Comparison of ENCODE assay signal across 14 cellular contexts in the genomic region with DNA sequence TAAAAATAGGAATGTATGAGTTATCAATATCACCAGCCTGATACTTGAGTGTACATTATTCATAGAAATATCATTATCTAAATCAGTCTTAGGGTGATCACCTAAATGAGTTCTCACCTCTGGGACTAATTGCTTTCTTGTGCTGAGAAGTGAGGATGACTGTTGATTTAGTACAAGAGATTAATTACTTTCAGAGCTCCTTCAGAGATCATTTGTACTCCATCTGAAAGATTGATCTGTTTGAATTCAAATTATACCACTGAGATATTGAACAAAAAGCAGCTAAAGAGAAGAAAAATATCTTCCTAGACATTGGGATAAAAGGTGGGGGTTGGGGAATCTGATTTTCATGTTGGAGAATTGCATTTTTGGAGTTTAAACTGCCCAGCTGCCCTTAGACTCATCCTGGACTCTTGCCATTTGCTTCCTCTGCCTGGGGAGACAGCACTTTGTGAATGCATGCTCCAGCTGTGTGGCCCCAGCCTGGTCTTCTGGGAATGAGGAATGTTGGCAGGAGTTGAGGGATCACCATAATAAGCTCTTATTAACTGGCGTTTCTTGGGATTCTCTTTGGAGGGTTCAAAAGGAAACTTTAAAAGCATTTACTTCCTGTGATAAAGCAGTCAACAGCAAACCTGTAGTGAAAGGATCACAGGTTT. TPM values are rescaled to one million over a fixed set of nuclear protein-coding genes. Genes with fewer than 3 reads are reported as not detected.
A peak's percentile ranks its signal among the peaks of the same experiment; 100 is the strongest.
DNase-seq lines count a peak whose midpoint lies in the region; ATAC-seq and TF ChIP-seq lines count a peak whose summit lies in the region.
"Had no signal": no experiment of that assay in that cellular context is flagged by ENCODE, and none has a peak within 500 bp of the region (broad histone marks: within the 10 kb centered on the region; RNA-seq: fewer than 3 reads in every experiment).

No MANE protein-coding gene starts in this region.

- CTCF ChIA-PET in SK-N-SH (lab: Yijun Ruan, JAX): interaction anchor here (0.7 kb wide), 1 partner anchor 16 kb away, joined by 3 read pairs; no protein-coding TSS in a partner anchor

- H3K9me2 ChIP-seq in SK-N-SH (no peaks in the 10 kb centered on the region), MM.1S (replicated peaks; ENCODE audit: insufficient read depth, low read length) (no peaks in the 10 kb centered on the region)

- TF ChIP-seq EP300 in SK-N-SH (IDR thresholded peaks at IDR 0.05; ENCODE audit: borderline replicate concordance in 1 of 2, low read depth in 1 of 2, low read length in 1 of 2): no peak

- H3K4me1 ChIP-seq in SK-N-SH (ENCODE audit: control insufficient read depth in 1 of 2, insufficient read depth in 2 of 2, low read depth in 1 of 2, low read length in 1 of 2) (peaks cover 0 to 2% of the 10 kb centered on the region in 2 experiments; a peak in 2 of 4 replicates), MM.1S (ENCODE audit: low read length) (no peaks in the 10 kb centered on the region)

- POLR2A ChIA-PET in SK-N-SH (lab: Yijun Ruan, JAX): no interaction called here

- intact Hi-C loops in activated CD4-positive, alpha-beta T cell treated with anti-CD3 and anti-CD28 coated beads, Interleukin-2, amount 10 ng/mL, durations not matched to agents 24 days and 14 days (cut with micrococcal nuclease): no loop called here

- TF ChIP-seq CTCF in SK-N-SH (IDR thresholded peaks at IDR 0.05): no peak
- no peak for TF ChIP-seq CTCF in astrocyte of the cerebellum (IDR thresholded peaks at IDR 0.05; ENCODE audit: low read depth, low read length, missing control alignments)
- TF ChIP-seq CTCF in MM.1S (IDR thresholded peaks at IDR 0.05; ENCODE audit: low read length): no peak

- no peak overlapping the region for H3K27ac Mint-ChIP-seq in activated CD4-positive, alpha-beta T cell treated with anti-CD3 and anti-CD28 coated beads, Interleukin-2, amount 10 ng/mL, durations not matched to agents 24 days and 14 days
- H3K27ac Mint-ChIP-seq: activated CD4-positive, alpha-beta memory T cell treated with anti-CD3 and anti-CD28 coated beads for 36 hours had no signal

- WGBS in SK-N-SH (ENCODE audit: low lambda C conversion rate): 22% methylated on average over 1 of the region's 1 CpG

- H3K9me3 Mint-ChIP-seq in activated CD4-positive, alpha-beta T cell treated with anti-CD3 and anti-CD28 coated beads, Interleukin-2, amount 10 ng/mL, durations not matched to agents 24 days and 14 days: no peaks in the 10 kb centered on the region
- H3K9me3 Mint-ChIP-seq: activated CD4-positive, alpha-beta memory T cell treated with anti-CD3 and anti-CD28 coated beads for 36 hours; activated T-cell treated with anti-CD3 and anti-CD28 coated beads, Interleukin-2, amount 50 U/mL, for 72 hours had no signal

- peaks cover 29% of the 10 kb centered on the region for H3K27me3 Mint-ChIP-seq in activated CD4-positive, alpha-beta T cell treated with anti-CD3 and anti-CD28 coated beads, Interleukin-2, amount 10 ng/mL, durations not matched to agents 24 days and 14 days

- H3K4me3 Mint-ChIP-seq in activated CD4-positive, alpha-beta T cell treated with anti-CD3 and anti-CD28 coated beads, Interleukin-2, amount 10 ng/mL, durations not matched to agents 24 days and 14 days: no peak overlapping the region
- H3K4me3 Mint-ChIP-seq: activated CD4-positive, alpha-beta memory T cell treated with anti-CD3 and anti-CD28 coated beads for 36 hours; activated T-cell treated with anti-CD3 and anti-CD28 coated beads, Interleukin-2, amount 50 U/mL, for 72 hours had no signal

- H3K9ac ChIP-seq in SK-N-SH (no peak overlapping the region), MM.1S (ENCODE audit: low read length) (no peak overlapping the region)

- H3K4me3 ChIP-seq in SK-N-SH (ENCODE audit: low read depth in 2 of 2, low read length in 1 of 2) (no peak overlapping the region), astrocyte of the cerebellum (ENCODE audit: low read depth, low read length) (no peak overlapping the region), MM.1S (ENCODE audit: low read length) (no peak overlapping the region)
- H3K4me3 ChIP-seq: hepatocyte had no signal

- H3K79me2 ChIP-seq in SK-N-SH (ENCODE audit: insufficient read depth): no peaks in the 10 kb centered on the region
- H3K79me2 ChIP-seq in MM.1S (ENCODE audit: low read length): no peaks in the 10 kb centered on the region
- H3K79me2 ChIP-seq: hepatocyte had no signal

- H3K9me3 ChIP-seq in SK-N-SH (no peaks in the 10 kb centered on the region), MM.1S (replicated peaks; ENCODE audit: insufficient read depth, low read length) (no peaks in the 10 kb centered on the region)

- ATAC-seq in SK-N-SH treated with all-trans-retinoic acid at 6 μM for 48 hours (peak; percentile 21; the same call in 1 of the 3 replicates), HG03457 (IDR thresholded peaks at IDR 0.05; ENCODE audit: unreplicated experiment) (no peak)
- ATAC-seq: activated T-cell treated with anti-CD3 and anti-CD28 coated beads, Interleukin-2, amount 50 U/mL, for 72 hours had no signal

- H3K27me3 ChIP-seq in SK-N-SH (ENCODE audit: insufficient read depth) (no peaks in the 10 kb centered on the region), MM.1S (replicated peaks; ENCODE audit: insufficient read depth, low read length) (no peaks in the 10 kb centered on the region)
- H3K27me3 ChIP-seq: hepatocyte had no signal

- H4K20me1 ChIP-seq in SK-N-SH (ENCODE audit: insufficient read depth): no peaks in the 10 kb centered on the region
- no peaks in the 10 kb centered on the region for H4K20me1 ChIP-seq in MM.1S (ENCODE audit: insufficient read depth, low read length)

- no peak overlapping the region for H3K27ac ChIP-seq in SK-N-SH (ENCODE audit: low read depth in 2 of 2, low read length in 1 of 2)
- no peak overlapping the region for H3K27ac ChIP-seq in MM.1S (ENCODE audit: low read length)
- H3K27ac ChIP-seq: epithelial cell of prostate, hepatocyte had no signal

- no peaks in the 10 kb centered on the region for H3K4me1 Mint-ChIP-seq in activated CD4-positive, alpha-beta T cell treated with anti-CD3 and anti-CD28 coated beads, Interleukin-2, amount 10 ng/mL, durations not matched to agents 24 days and 14 days

- no peak for DNase-seq in SK-N-SH
- DNase-seq in astrocyte of the cerebellum (ENCODE audit: low read depth): peak; percentile 31
- peak; percentile 11 for DNase-seq in iPS-NIHi7 (ENCODE audit: extremely low spot score)
- no peak for DNase-seq in DMS153 (lab: John Stamatoyannopoulos, UW)
- no peak for DNase-seq in activated CD4-positive, alpha-beta T cell treated with anti-CD3 and anti-CD28 coated beads, Interleukin-2, amount 10 ng/mL, durations not matched to agents 24 days and 14 days
- DNase-seq in MM.1S: no peak
- DNase-seq: activated CD4-positive, alpha-beta memory T cell treated with anti-CD3 and anti-CD28 coated beads for 36 hours; activated T-cell treated with anti-CD3 and anti-CD28 coated beads, Interleukin-2, amount 50 U/mL, for 72 hours; left cardiac atrium; NCI-H345 had no signal

- H3K4me2 ChIP-seq in SK-N-SH (no peak overlapping the region), MM.1S (ENCODE audit: low read depth, low read length) (no peak overlapping the region)
- H3K4me2 ChIP-seq: hepatocyte had no signal

- in situ Hi-C loops in astrocyte of the cerebellum (cut with HindIII; ENCODE audit: low sequenced_read_pairs): no loop called here

- H3K36me3 Mint-ChIP-seq in activated CD4-positive, alpha-beta T cell treated with anti-CD3 and anti-CD28 coated beads, Interleukin-2, amount 10 ng/mL, durations not matched to agents 24 days and 14 days (ENCODE audit: low read depth): no peaks in the 10 kb centered on the region
- H3K36me3 Mint-ChIP-seq: activated CD4-positive, alpha-beta memory T cell treated with anti-CD3 and anti-CD28 coated beads for 36 hours had no signal

- no peak overlapping the region for H2AFZ ChIP-seq in SK-N-SH (ENCODE audit: low read depth)
- no peak overlapping the region for H2AFZ ChIP-seq in MM.1S (ENCODE audit: low read length)
- H2AFZ ChIP-seq: hepatocyte had no signal

- TF ChIP-seq RAD21 in SK-N-SH (IDR thresholded peaks at IDR 0.05; ENCODE audit: low read length): no peak

- H3K36me3 ChIP-seq in SK-N-SH (replicated peaks in 1 of 2; ENCODE audit: control insufficient read depth in 1 of 2, insufficient read depth in 2 of 2, low read length in 1 of 2) (no peaks in the 10 kb centered on the region), MM.1S (replicated peaks; ENCODE audit: insufficient read depth, low read length) (no peaks in the 10 kb centered on the region)

- no peaks in the 10 kb centered on the region for H3F3A ChIP-seq in SK-N-SH (replicated peaks; ENCODE audit: insufficient read depth)
- no peaks in the 10 kb centered on the region for H3F3A ChIP-seq in MM.1S (ENCODE audit: insufficient read depth, low read length)

TF ChIP-seq in SK-N-SH treated with all-trans-retinoic acid at 6 μM for 48 hours, 23 proteins besides CTCF, POLR2A, EP300 and RAD21 (continues in another document):
- TF ChIP-seq ZNF70 (CRISPR knock-in tag; IDR thresholded peaks at IDR 0.05) (no peak), ESRRG (CRISPR knock-in tag; IDR thresholded peaks at IDR 0.05) (no peak), SNAI2 (CRISPR knock-in tag; IDR thresholded peaks at IDR 0.05) (no peak), PPARA (CRISPR knock-in tag; IDR thresholded peaks at IDR 0.05; ENCODE audit: borderline replicate concordance) (no peak), ARNTL (CRISPR knock-in tag; IDR thresholded peaks at IDR 0.05; ENCODE audit: borderline replicate concordance, low read depth) (no peak)

TF ChIP-seq in SK-N-SH, 30 proteins besides CTCF, POLR2A, EP300 and RAD21 (continues in another document):
- TF ChIP-seq FOSL2 (IDR thresholded peaks at IDR 0.05; ENCODE audit: borderline replicate concordance, low read depth): no peak
- no peak for TF ChIP-seq RFX5 (IDR thresholded peaks at IDR 0.05; ENCODE audit: low read length)
- no peak for TF ChIP-seq SMC3 (IDR thresholded peaks at IDR 0.05; ENCODE audit: low read depth, low read length)
- TF ChIP-seq NRF1 (IDR thresholded peaks at IDR 0.05; ENCODE audit: low read depth, low read length): no peak

RNA-seq across cellular contexts. Expression of gene PGBD2, which starts 19.7 kb away (rescaled TPM):
- polyA plus RNA-seq in SK-N-SH (2012; rRNA removed): 6.4 and 9.9 TPM in 2 replicates
- polyA plus RNA-seq in SK-N-SH (2012; cell fraction: cytosol; rRNA removed): 6.4 and 7.2 TPM in 2 replicates
- 18.4 and 20.4 TPM in 2 replicates for polyA plus RNA-seq in SK-N-SH (2012; cell fraction: nucleus; rRNA removed)
- 7.4 and 7.6 TPM in 2 replicates for total RNA-seq in activated CD4-positive, alpha-beta T cell treated with anti-CD3 and anti-CD28 coated beads, Interleukin-2, amount 10 ng/mL, durations not matched to agents 24 days and 14 days

RNA-seq across cellular contexts. Expression of gene ZNF692, which starts 27.5 kb away (rescaled TPM):
- polyA plus RNA-seq in SK-N-SH (2012; rRNA removed): 47.0 and 62.9 TPM in 2 replicates
- 8.9 and 14.8 TPM in 2 replicates for polyA plus RNA-seq in SK-N-SH (2012; cell fraction: cytosol; rRNA removed)
- 466 and 588 TPM in 2 replicates for polyA plus RNA-seq in SK-N-SH (2012; cell fraction: nucleus; rRNA removed)
- total RNA-seq in activated CD4-positive, alpha-beta T cell treated with anti-CD3 and anti-CD28 coated beads, Interleukin-2, amount 10 ng/mL, durations not matched to agents 24 days and 14 days: 94.9 and 100 TPM in 2 replicates

RNA-seq across cellular contexts. Expression of gene ZNF672, which starts 48.3 kb away (rescaled TPM):
- 14.2 and 16.0 TPM in 2 replicates for polyA plus RNA-seq in SK-N-SH (2012; rRNA removed)
- 9.0 and 12.7 TPM in 2 replicates for polyA plus RNA-seq in SK-N-SH (2012; cell fraction: cytosol; rRNA removed)
- 24.5 and 34.1 TPM in 2 replicates for polyA plus RNA-seq in SK-N-SH (2012; cell fraction: nucleus; rRNA removed)
- total RNA-seq in activated CD4-positive, alpha-beta T cell treated with anti-CD3 and anti-CD28 coated beads, Interleukin-2, amount 10 ng/mL, durations not matched to agents 24 days and 14 days: 44.0 and 48.8 TPM in 2 replicates

Comparison
In these comparisons a context has a peak if more than half of its experiments do, and no peak if none do; other contexts are left out.
1. DNase-seq: peak in astrocyte of the cerebellum (single experiment) and iPS-NIHi7 (single experiment); none in SK-N-SH (single experiment), DMS153 (single experiment), activated CD4-positive, alpha-beta T cell treated with anti-CD3 and anti-CD28 coated beads, Interleukin-2, amount 10 ng/mL, durations not matched to agents 24 days and 14 days (single experiment) and MM.1S (single experiment).